Comparison of ENCODE assay signal across 14 cellular contexts in the genomic region with DNA sequence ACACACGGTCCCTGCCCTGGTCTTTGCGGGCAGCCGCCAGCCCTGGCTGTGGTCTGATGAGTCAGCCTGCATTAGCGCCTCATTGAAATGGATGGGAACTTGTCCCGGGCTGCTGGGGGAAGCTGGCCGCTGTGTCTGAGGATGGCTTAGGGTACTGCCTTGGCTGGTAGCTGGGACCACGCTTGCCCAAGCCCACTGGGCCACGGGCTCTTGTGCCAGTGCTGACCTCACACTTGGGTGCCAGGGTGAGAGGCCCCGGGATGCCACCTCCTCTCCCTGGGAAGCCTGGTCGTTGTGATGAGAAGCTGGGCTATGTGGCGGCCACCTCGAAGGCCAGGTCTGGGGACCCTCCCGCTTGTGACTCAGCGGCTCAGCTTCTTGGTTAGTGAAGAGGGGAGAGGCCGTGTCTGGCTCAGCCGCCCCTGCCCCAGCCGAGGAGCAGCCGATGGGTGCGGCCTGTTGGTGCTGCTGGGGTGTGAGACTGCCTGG. TPM values are rescaled to one million over a fixed set of nuclear protein-coding genes. Genes with fewer than 3 reads are reported as not detected.
DNase-seq lines count a peak whose midpoint lies in the region; ATAC-seq and TF ChIP-seq lines count a peak whose summit lies in the region.
"Had no signal": no experiment of that assay in that cellular context is flagged by ENCODE, and none has a peak within 500 bp of the region (broad histone marks: within the 10 kb centered on the region; RNA-seq: fewer than 3 reads in every experiment).

No MANE protein-coding gene starts in this region.

- no peaks in the 10 kb centered on the region for H3K4me1 Mint-ChIP-seq in activated CD8-positive, alpha-beta T cell treated with anti-CD3 and anti-CD28 coated beads for 36 hours (ENCODE audit: low read depth)
- H3K4me1 Mint-ChIP-seq: T-helper 17 cell had no signal

- H3K4me3 Mint-ChIP-seq in activated CD8-positive, alpha-beta T cell treated with anti-CD3 and anti-CD28 coated beads for 36 hours: no peak overlapping the region
- H3K4me3 Mint-ChIP-seq: T-helper 17 cell had no signal

- POLR2A ChIA-PET in HEK293 (lab: Yijun Ruan, JAX): interaction anchor here (1.1 kb wide), 1 partner anchor 13 kb away, joined by 4 read pairs; no protein-coding TSS in a partner anchor
- POLR2A ChIA-PET in activated CD8-positive, alpha-beta T cell treated with anti-CD3 and anti-CD28 coated beads for 36 hours (lab: Charles Lee): no interaction called here

- H3K9me3 ChIP-seq in HEK293 (ENCODE audit: control insufficient read depth, insufficient read depth, low read depth, low read length) (no peaks in the 10 kb centered on the region), SJCRH30 (replicated peaks) (no peaks in the 10 kb centered on the region), gastrocnemius medialis (no peaks in the 10 kb centered on the region)
- H3K9me3 ChIP-seq: thoracic aorta had no signal

- no peak overlapping the region for H3K27ac ChIP-seq in HEK293 (ENCODE audit: extremely low read depth, low read depth, low read length)
- H3K27ac ChIP-seq in SJCRH30: no peak overlapping the region
- H3K27ac ChIP-seq in gastrocnemius medialis: no peak overlapping the region
- H3K27ac ChIP-seq: parathyroid adenoma, thoracic aorta had no signal

- CTCF ChIA-PET in HEK293 (lab: Yijun Ruan, JAX): no interaction called here
- CTCF ChIA-PET in activated CD8-positive, alpha-beta T cell treated with anti-CD3 and anti-CD28 coated beads for 36 hours (lab: Charles Lee): no interaction called here

- H3K27ac Mint-ChIP-seq in activated CD8-positive, alpha-beta T cell treated with anti-CD3 and anti-CD28 coated beads for 36 hours: no peak overlapping the region
- H3K27ac Mint-ChIP-seq: T-helper 17 cell had no signal

- TF ChIP-seq CTCF in HEK293 (tag by site-specific recombination; IDR thresholded peaks at IDR 0.05) (no peak), gastrocnemius medialis (IDR thresholded peaks at IDR 0.05 in 4 of 5, conservative IDR thresholded peaks at IDR 0.05 in 1 of 5) (no peak)
- TF ChIP-seq CTCF in activated CD8-positive, alpha-beta T cell treated with anti-CD3 and anti-CD28 coated beads for 36 hours (IDR thresholded peaks at IDR 0.05): no peak

- no peaks in the 10 kb centered on the region for H3K36me3 Mint-ChIP-seq in activated CD8-positive, alpha-beta T cell treated with anti-CD3 and anti-CD28 coated beads for 36 hours (ENCODE audit: low read depth)

- no peak for ATAC-seq in activated CD8-positive, alpha-beta T cell treated with anti-CD3 and anti-CD28 coated beads for 36 hours
- ATAC-seq in HG02571 (IDR thresholded peaks at IDR 0.05; ENCODE audit: unreplicated experiment) (no peak), gastrocnemius medialis (no peak)
- ATAC-seq: T-helper 17 cell had no signal

- in situ Hi-C loops in gastrocnemius medialis (cut with MboI; ENCODE audit: low sequenced_read_pairs in 4 of 4): no loop called here

- H3K9me3 Mint-ChIP-seq in activated CD8-positive, alpha-beta T cell treated with anti-CD3 and anti-CD28 coated beads for 36 hours: no peaks in the 10 kb centered on the region

- DNase-seq in A172 (ENCODE audit: low spot score) (peak; percentile 85), SJCRH30 (peak; percentile 65 to 68), iPS-NIHi7 (ENCODE audit: extremely low spot score) (peak; percentile 73), posterior vena cava (ENCODE audit: low spot score) (no peak), gastrocnemius medialis (no peak)
- no peak for DNase-seq in activated CD8-positive, alpha-beta T cell treated with anti-CD3 and anti-CD28 coated beads for 36 hours
- DNase-seq: activated CD4-positive, alpha-beta T cell treated with anti-CD3 and anti-CD28 coated beads for 48 hours; KG1; NCI-H2107; T-helper 17 cell had no signal

- H3K4me1 ChIP-seq in HEK293 (ENCODE audit: control insufficient read depth, insufficient read depth, low read length) (no peaks in the 10 kb centered on the region), SJCRH30 (peaks cover 35% of the 10 kb centered on the region), gastrocnemius medialis (peaks cover 4 to 14% of the 10 kb centered on the region in 2 donors)

- H3K27me3 ChIP-seq in SJCRH30 (peaks cover 50% of the 10 kb centered on the region), gastrocnemius medialis (peaks cover 29 to 77% (median 62%) of the 10 kb centered on the region in 3 donors)

- H3K36me3 ChIP-seq in HEK293 (ENCODE audit: control insufficient read depth in 2 of 2, insufficient read depth in 1 of 2, low read length in 2 of 2) (no peaks in the 10 kb centered on the region), SJCRH30 (no peaks in the 10 kb centered on the region), gastrocnemius medialis (no peaks in the 10 kb centered on the region)
- H3K36me3 ChIP-seq: thoracic aorta had no signal

- no peak for TF ChIP-seq POLR2A in gastrocnemius medialis (IDR thresholded peaks at IDR 0.05)

- intact Hi-C loops in posterior vena cava (cut with DNase I) (no loop called here), gastrocnemius medialis (cut with DNase I; ENCODE audit: low total_unique reads) (no loop called here)
- intact Hi-C loops in activated CD8-positive, alpha-beta T cell treated with anti-CD3 and anti-CD28 coated beads for 36 hours (cut with micrococcal nuclease): no loop called here

- H3K4me3 ChIP-seq in HEK293 (ENCODE audit: low read depth, low read length): no peak overlapping the region
- H3K4me3 ChIP-seq in SJCRH30: no peak overlapping the region
- H3K4me3 ChIP-seq in gastrocnemius medialis: no peak overlapping the region
- H3K4me3 ChIP-seq: thoracic aorta had no signal

- H3K27me3 Mint-ChIP-seq in activated CD8-positive, alpha-beta T cell treated with anti-CD3 and anti-CD28 coated beads for 36 hours: peaks cover 3% of the 10 kb centered on the region

TF ChIP-seq in HEK293, 187 proteins besides CTCF, POLR2A, EP300 and RAD21:
- TF ChIP-seq SP2 (tag by site-specific recombination; IDR thresholded peaks at IDR 0.05): peak; percentile 10; the same call in 1 of the 2 replicates
- TF ChIP-seq ZNF157 (tag by site-specific recombination; IDR thresholded peaks at IDR 0.05): no peak
- peak; percentile 38; the same call in 1 of the 2 replicates for TF ChIP-seq ZNF600 (tag by site-specific recombination; IDR thresholded peaks at IDR 0.05)
- TF ChIP-seq ZNF335 (tag by site-specific recombination; conservative IDR thresholded peaks at IDR 0.05): peak; percentile 61
- TF ChIP-seq, protein P1, sequence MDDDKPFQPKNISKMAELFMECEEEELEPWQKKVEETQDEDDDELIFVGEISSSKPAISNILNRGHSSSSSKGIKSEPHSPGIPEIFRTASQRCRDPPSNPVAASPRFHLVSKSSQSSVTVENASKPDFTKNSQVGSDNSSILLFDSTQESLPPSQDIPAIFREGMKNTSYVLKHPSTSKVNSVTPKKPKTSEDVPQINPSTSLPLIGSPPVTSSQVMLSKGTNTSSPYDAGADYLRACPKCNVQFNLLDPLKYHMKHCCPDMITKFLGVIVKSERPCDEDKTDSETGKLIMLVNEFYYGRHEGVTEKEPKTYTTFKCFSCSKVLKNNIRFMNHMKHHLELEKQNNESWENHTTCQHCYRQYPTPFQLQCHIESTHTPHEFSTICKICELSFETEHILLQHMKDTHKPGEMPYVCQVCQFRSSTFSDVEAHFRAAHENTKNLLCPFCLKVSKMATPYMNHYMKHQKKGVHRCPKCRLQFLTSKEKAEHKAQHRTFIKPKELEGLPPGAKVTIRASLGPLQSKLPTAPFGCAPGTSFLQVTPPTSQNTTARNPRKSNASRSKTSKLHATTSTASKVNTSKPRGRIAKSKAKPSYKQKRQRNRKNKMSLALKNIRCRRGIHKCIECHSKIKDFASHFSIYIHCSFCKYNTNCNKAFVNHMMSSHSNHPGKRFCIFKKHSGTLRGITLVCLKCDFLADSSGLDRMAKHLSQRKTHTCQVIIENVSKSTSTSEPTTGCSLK (tag by site-specific recombination; IDR thresholded peaks at IDR 0.05): no peak
- TF ChIP-seq ZNF664 (tag by site-specific recombination; IDR thresholded peaks at IDR 0.05): peak; percentile 49; the same call in 1 of the 2 replicates
- TF ChIP-seq ZBTB20 (tag by site-specific recombination; IDR thresholded peaks at IDR 0.05): no peak
- TF ChIP-seq, protein P2, sequence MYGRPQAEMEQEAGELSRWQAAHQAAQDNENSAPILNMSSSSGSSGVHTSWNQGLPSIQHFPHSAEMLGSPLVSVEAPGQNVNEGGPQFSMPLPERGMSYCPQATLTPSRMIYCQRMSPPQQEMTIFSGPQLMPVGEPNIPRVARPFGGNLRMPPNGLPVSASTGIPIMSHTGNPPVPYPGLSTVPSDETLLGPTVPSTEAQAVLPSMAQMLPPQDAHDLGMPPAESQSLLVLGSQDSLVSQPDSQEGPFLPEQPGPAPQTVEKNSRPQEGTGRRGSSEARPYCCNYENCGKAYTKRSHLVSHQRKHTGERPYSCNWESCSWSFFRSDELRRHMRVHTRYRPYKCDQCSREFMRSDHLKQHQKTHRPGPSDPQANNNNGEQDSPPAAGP (tag by site-specific recombination; IDR thresholded peaks at IDR 0.05): peak; percentile 64; the same call in 1 of the 2 replicates
- no peak for TF ChIP-seq ZNF514 (tag by site-specific recombination; IDR thresholded peaks at IDR 0.05)
TF ChIP-seq in HEK293: peak in this region for 5.

RNA-seq across cellular contexts. Expression of a gene that starts 10.7 kb away (rescaled TPM):
- 2.0 and 3.4 TPM in 2 replicates for total RNA-seq in A172 (2014; rRNA removed; shearing (Covaris generic))
- 1.4 and 1.7 TPM in 2 replicates for total RNA-seq in SJCRH30 (2014; rRNA removed; shearing (Covaris generic))
- total RNA-seq in posterior vena cava (10 to 100 TPM; 67.3 to 79.2 TPM), gastrocnemius medialis (10 to 100 TPM in 1 of 4 donors, 1 to 10 TPM in 3; 3.7 to 12.8 (median 4.5) TPM)
- total RNA-seq in activated CD8-positive, alpha-beta T cell treated with anti-CD3 and anti-CD28 coated beads for 36 hours: under 1 TPM; 0.27 to 0.34 TPM

Comparison
In these comparisons a context has a peak if more than half of its experiments do, and no peak if none do; other contexts are left out.
1. DNase-seq: peak in A172 (single experiment), SJCRH30 (2 of 2) and iPS-NIHi7 (single experiment); none in posterior vena cava (single experiment), activated CD8-positive, alpha-beta T cell treated with anti-CD3 and anti-CD28 coated beads for 36 hours (single experiment) and gastrocnemius medialis (0 of 2).
2. RNA of a gene that starts 10.7 kb away (total RNA-seq): 67.3 to 79.2 TPM in posterior vena cava; 3.7 to 12.8 TPM in gastrocnemius medialis, 2.0 to 3.4 TPM in A172, 1.4 to 1.7 TPM in SJCRH30 and 0.27 to 0.34 TPM in activated CD8-positive, alpha-beta T cell treated with anti-CD3 and anti-CD28 coated beads for 36 hours; every median in the first group is over 4 times any median in the second.